1 cellular context compared by ENCODE assay signal in genomic region chr6:168439791-168440491, GRCh38.
A peak's percentile ranks its signal among the peaks of the same experiment; 100 is the strongest.
TF ChIP-seq lines count a peak whose summit lies in the region.

No MANE protein-coding gene starts in this region.

TF ChIP-seq in H1, 55 proteins besides CTCF, POLR2A, EP300 and RAD21:
- TF ChIP-seq, protein P1, sequence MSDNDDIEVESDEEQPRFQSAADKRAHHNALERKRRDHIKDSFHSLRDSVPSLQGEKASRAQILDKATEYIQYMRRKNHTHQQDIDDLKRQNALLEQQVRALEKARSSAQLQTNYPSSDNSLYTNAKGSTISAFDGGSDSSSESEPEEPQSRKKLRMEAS (IDR thresholded peaks at IDR 0.05): no peak; the same call in 1 of the 2 replicates
- peak; percentile 10 for TF ChIP-seq RNF2 (IDR thresholded peaks at IDR 0.05; ENCODE audit: borderline replicate concordance, low read depth, low read length, missing control alignments, poor library complexity, severe bottlenecking)
